In the genomic region with DNA sequence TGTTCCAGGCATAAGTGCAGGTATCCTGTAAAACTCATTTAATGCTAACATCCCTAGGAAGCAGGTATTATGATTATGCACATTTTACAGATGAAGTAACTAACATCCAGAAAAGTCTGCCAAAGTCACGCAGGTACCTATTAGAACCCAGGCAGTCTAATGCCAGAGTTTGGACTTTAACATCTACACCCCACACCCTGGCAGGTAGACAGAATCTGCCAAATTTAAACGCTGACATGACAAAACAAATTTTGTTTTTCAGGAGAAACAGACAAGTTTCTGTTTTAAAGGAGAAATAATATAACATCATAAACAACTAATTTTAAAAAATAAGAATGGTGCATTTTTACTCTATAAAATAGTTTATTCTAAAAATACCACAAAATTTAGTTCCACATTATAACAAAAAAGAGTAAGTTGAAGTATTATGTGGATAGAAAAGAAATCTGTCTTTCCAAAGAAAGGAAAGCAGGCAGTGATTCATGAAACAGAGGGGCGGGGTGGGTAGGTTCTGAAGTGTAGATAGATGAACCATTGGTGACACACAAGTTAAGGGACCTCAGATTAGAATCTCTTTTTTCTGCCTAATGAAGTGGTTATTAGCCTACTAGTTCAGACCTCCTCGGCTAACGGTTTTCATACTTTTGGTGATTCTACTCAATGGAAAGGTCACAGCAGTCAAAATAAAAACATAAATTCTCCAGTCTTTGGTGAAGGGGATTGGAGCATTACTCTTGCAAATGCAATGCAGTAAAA, we compare ENCODE assay signal across 8 cellular contexts. TPM values are rescaled to one million over a fixed set of nuclear protein-coding genes. Genes with fewer than 3 reads are reported as not detected.
A peak's percentile ranks its signal among the peaks of the same experiment; 100 is the strongest.
DNase-seq lines count a peak whose midpoint lies in the region; ATAC-seq and TF ChIP-seq lines count a peak whose summit lies in the region.

No MANE protein-coding gene starts in this region.

- WGBS in liver: 34% methylated on average over 5 of the region's 5 CpGs

- no peaks in the 10 kb centered on the region for H3K4me1 ChIP-seq in CD8-positive, alpha-beta memory T cell (ENCODE audit: insufficient read depth, low read length)
- H3K4me1 ChIP-seq in liver (ENCODE audit: control insufficient read depth in 4 of 4, insufficient read depth in 4 of 4, low read length in 3 of 4) (peaks cover 3 to 27% (median 25%) of the 10 kb centered on the region in 4 donors), lower lobe of right lung (peaks cover 9% of the 10 kb centered on the region)

- POLR2A ChIA-PET in CD8-positive, alpha-beta memory T cell (lab: Charles Lee): no interaction called here

- no peak overlapping the region for H3K9ac ChIP-seq in liver (ENCODE audit: low read depth in 1 of 2, low read length in 2 of 2)

- H3K36me3 Mint-ChIP-seq in CD8-positive, alpha-beta memory T cell: peaks cover 0 to 5% (median 0%) of the 10 kb centered on the region in 3 donors
- peaks cover 23% of the 10 kb centered on the region for H3K36me3 Mint-ChIP-seq in activated T-helper 1 cell treated with anti-CD3 and anti-CD28 coated beads, Interleukin-12 subunit alpha, Interleukin-12 subunit beta, Interleukin-2, Interleukin-4 antibody, amounts not matched to agents 30 ng/mL and 10 ng/mL and 1 ng/mL, durations not matched to agents 14 hours and 24 hours and 36 hours (ENCODE audit: low read depth)

- TF ChIP-seq CTCF in liver (IDR thresholded peaks at IDR 0.05; ENCODE audit: low read depth, low read length, missing input control): no peak
- no peak for TF ChIP-seq CTCF in lower lobe of right lung (IDR thresholded peaks at IDR 0.05)

- no peaks in the 10 kb centered on the region for H3K27me3 ChIP-seq in CD8-positive, alpha-beta memory T cell (ENCODE audit: insufficient read depth, low read length, poor library complexity, severe bottlenecking)
- H3K27me3 ChIP-seq in liver (ENCODE audit: control insufficient read depth in 4 of 4, insufficient read depth in 4 of 4, low read length in 3 of 4): no peaks in the 10 kb centered on the region
- H3K27me3 ChIP-seq in lower lobe of right lung (ENCODE audit: low read depth): no peaks in the 10 kb centered on the region

- H3K9me3 Mint-ChIP-seq in CD8-positive, alpha-beta memory T cell: no peaks in the 10 kb centered on the region
- H3K9me3 Mint-ChIP-seq in activated T-helper 1 cell treated with anti-CD3 and anti-CD28 coated beads, Interleukin-12 subunit alpha, Interleukin-12 subunit beta, Interleukin-2, Interleukin-4 antibody, amounts not matched to agents 30 ng/mL and 10 ng/mL and 1 ng/mL, durations not matched to agents 14 hours and 24 hours and 36 hours: no peaks in the 10 kb centered on the region

- peak in 1 of 5 donors; percentile 34 for DNase-seq in CD8-positive, alpha-beta memory T cell
- DNase-seq in HuH-7.5 (ENCODE audit: low spot score) (peak; percentile 4), SK-N-DZ (ENCODE audit: low spot score) (no peak), lower lobe of right lung (no peak), cerebellar nuclear complex (lab: John Stamatoyannopoulos, UW) (no peak)
- DNase-seq in activated T-helper 1 cell treated with anti-CD3 and anti-CD28 coated beads, Interleukin-12 subunit alpha, Interleukin-12 subunit beta, Interleukin-2, Interleukin-4 antibody, amounts not matched to agents 30 ng/mL and 10 ng/mL and 1 ng/mL, durations not matched to agents 14 hours and 24 hours and 36 hours (ENCODE audit: low spot score): no peak

- H3K36me3 ChIP-seq in CD8-positive, alpha-beta memory T cell (ENCODE audit: insufficient read depth, low read length): no peaks in the 10 kb centered on the region
- H3K36me3 ChIP-seq in liver (ENCODE audit: control insufficient read depth in 4 of 4, insufficient read depth in 3 of 4, low read depth in 1 of 4, low read length in 3 of 4) (no peaks in the 10 kb centered on the region), lower lobe of right lung (no peaks in the 10 kb centered on the region)

- TF ChIP-seq RAD21 in liver (IDR thresholded peaks at IDR 0.05): peak; percentile 15 to 26

- no peaks in the 10 kb centered on the region for H3K9me3 ChIP-seq in CD8-positive, alpha-beta memory T cell (ENCODE audit: low read length)
- H3K9me3 ChIP-seq in liver (ENCODE audit: control insufficient read depth in 4 of 4, low read length in 3 of 4) (no peaks in the 10 kb centered on the region), lower lobe of right lung (no peaks in the 10 kb centered on the region)

- peaks cover 2 to 3% of the 10 kb centered on the region in 2 donors for H3K27me3 Mint-ChIP-seq in CD8-positive, alpha-beta memory T cell
- no peaks in the 10 kb centered on the region for H3K27me3 Mint-ChIP-seq in activated T-helper 1 cell treated with anti-CD3 and anti-CD28 coated beads, Interleukin-12 subunit alpha, Interleukin-12 subunit beta, Interleukin-2, Interleukin-4 antibody, amounts not matched to agents 30 ng/mL and 10 ng/mL and 1 ng/mL, durations not matched to agents 14 hours and 24 hours and 36 hours (ENCODE audit: insufficient read depth)

- no peak for ATAC-seq in lower lobe of right lung
- no peak for ATAC-seq in GM18520 (IDR thresholded peaks at IDR 0.05; ENCODE audit: unreplicated experiment)

- peak overlapping the region; percentile 57 to 94 (median 90) for H3K4me3 Mint-ChIP-seq in CD8-positive, alpha-beta memory T cell
- H3K4me3 Mint-ChIP-seq in activated T-helper 1 cell treated with anti-CD3 and anti-CD28 coated beads, Interleukin-12 subunit alpha, Interleukin-12 subunit beta, Interleukin-2, Interleukin-4 antibody, amounts not matched to agents 30 ng/mL and 10 ng/mL and 1 ng/mL, durations not matched to agents 14 hours and 24 hours and 36 hours: peak overlapping the region; percentile 86

- CTCF ChIA-PET in CD8-positive, alpha-beta memory T cell (lab: Charles Lee): no interaction called here

- intact Hi-C loops in activated T-helper 1 cell treated with anti-CD3 and anti-CD28 coated beads, Interleukin-12 subunit alpha, Interleukin-12 subunit beta, Interleukin-2, Interleukin-4 antibody, amounts not matched to agents 30 ng/mL and 10 ng/mL and 1 ng/mL, durations not matched to agents 14 hours and 24 hours and 36 hours (cut with micrococcal nuclease): loop anchor here (5.0 to 10.0 kb wide), 2 partner anchors 38 to 630 kb away; partner anchors contain the start of gene DENND1B
- intact Hi-C loops in lower lobe of right lung (cut with DNase I): no loop called here

- no peak overlapping the region for H3K4me3 ChIP-seq in CD8-positive, alpha-beta memory T cell (ENCODE audit: low read length)
- H3K4me3 ChIP-seq in liver (ENCODE audit: low read depth in 1 of 3, low read length in 3 of 3): peak overlapping the region in 1 of 3 donors; percentile 20
- no peak overlapping the region for H3K4me3 ChIP-seq in lower lobe of right lung

- H3K27ac Mint-ChIP-seq in CD8-positive, alpha-beta memory T cell: peak overlapping the region in 3 of 8 donors; percentile 35 to 75 (median 39)
- peak overlapping the region; percentile 83 for H3K27ac Mint-ChIP-seq in activated T-helper 1 cell treated with anti-CD3 and anti-CD28 coated beads, Interleukin-12 subunit alpha, Interleukin-12 subunit beta, Interleukin-2, Interleukin-4 antibody, amounts not matched to agents 30 ng/mL and 10 ng/mL and 1 ng/mL, durations not matched to agents 14 hours and 24 hours and 36 hours

- H3K27ac ChIP-seq in CD8-positive, alpha-beta memory T cell (ENCODE audit: low read depth, low read length): peak overlapping the region; percentile 13
- H3K27ac ChIP-seq in liver (ENCODE audit: low read depth in 1 of 2, low read length in 2 of 2): no peak overlapping the region
- H3K27ac ChIP-seq in lower lobe of right lung: no peak overlapping the region

- H3K4me1 Mint-ChIP-seq in CD8-positive, alpha-beta memory T cell: peaks cover 22 to 60% (median 48%) of the 10 kb centered on the region in 3 donors
- H3K4me1 Mint-ChIP-seq in activated T-helper 1 cell treated with anti-CD3 and anti-CD28 coated beads, Interleukin-12 subunit alpha, Interleukin-12 subunit beta, Interleukin-2, Interleukin-4 antibody, amounts not matched to agents 30 ng/mL and 10 ng/mL and 1 ng/mL, durations not matched to agents 14 hours and 24 hours and 36 hours (ENCODE audit: low read depth): peaks cover 44% of the 10 kb centered on the region

TF ChIP-seq in liver, 16 proteins besides CTCF, POLR2A, EP300 and RAD21 (continues in another document):
- TF ChIP-seq FOXA2 (IDR thresholded peaks at IDR 0.05) (no peak), SP1 (IDR thresholded peaks at IDR 0.05) (no peak), HNF4A (conservative IDR thresholded peaks at IDR 0.05) (peak; percentile 82 to 83), HNF4G (IDR thresholded peaks at IDR 0.05) (peak; percentile 47), YY1 (IDR thresholded peaks at IDR 0.05) (peak; percentile 18), JUND (IDR thresholded peaks at IDR 0.05) (no peak), FOXA1 (IDR thresholded peaks at IDR 0.05) (no peak), RXRA (IDR thresholded peaks at IDR 0.05) (peak in 1 of 2 donors; percentile 27)

RNA-seq across cellular contexts. Expression of gene ASPM, which starts 1.7 kb away (rescaled TPM):
- total RNA-seq in CD8-positive, alpha-beta memory T cell: 10 to 100 TPM; 18.3 to 19.2 TPM
- 0.15 TPM for polyA plus RNA-seq in CD8-positive, alpha-beta memory T cell
- total RNA-seq in activated T-helper 1 cell treated with anti-CD3 and anti-CD28 coated beads, Interleukin-12 subunit alpha, Interleukin-12 subunit beta, Interleukin-2, Interleukin-4 antibody, amounts not matched to agents 30 ng/mL and 10 ng/mL and 1 ng/mL, durations not matched to agents 14 hours and 24 hours and 36 hours: 26.8 and 27.5 TPM in 2 replicates
- total RNA-seq in liver: 10 to 100 TPM in 1 of 2 donors, under 1 TPM in 1; 0.17 to 45.3 TPM
- 1 to 10 TPM in 1 of 2 donors, under 1 TPM in 1; 0.49 to 1.2 TPM for polyA plus RNA-seq in liver
- 30.4 and 36.7 TPM in 2 replicates for polyA plus RNA-seq in SK-N-DZ (2014; cell fraction: cytosol; rRNA removed)
- polyA plus RNA-seq in SK-N-DZ (2014; cell fraction: nucleus; rRNA removed): 89.6 and 113 TPM in 2 replicates
- 1.6 TPM for total RNA-seq in lower lobe of right lung

RNA-seq across cellular contexts. Expression of gene ZBTB41, which starts 56.3 kb away (rescaled TPM):
- 1 to 10 TPM; 4.7 TPM for total RNA-seq in CD8-positive, alpha-beta memory T cell
- 1.7 TPM for polyA plus RNA-seq in CD8-positive, alpha-beta memory T cell
- total RNA-seq in activated T-helper 1 cell treated with anti-CD3 and anti-CD28 coated beads, Interleukin-12 subunit alpha, Interleukin-12 subunit beta, Interleukin-2, Interleukin-4 antibody, amounts not matched to agents 30 ng/mL and 10 ng/mL and 1 ng/mL, durations not matched to agents 14 hours and 24 hours and 36 hours: 4.1 and 4.3 TPM in 2 replicates
- total RNA-seq in liver (1 to 10 TPM; 4.6 to 5.9 TPM), lower lobe of right lung (14.2 TPM)
- polyA plus RNA-seq in liver: 1 to 10 TPM; 1.7 TPM
- polyA plus RNA-seq in SK-N-DZ (2014; cell fraction: cytosol; rRNA removed): 4.7 and 5.2 TPM in 2 replicates
- 4.8 and 5.3 TPM in 2 replicates for polyA plus RNA-seq in SK-N-DZ (2014; cell fraction: nucleus; rRNA removed)
